7 cellular contexts compared by ENCODE assay signal in genomic region chr2:240250985-240251847, GRCh38.
DNase-seq lines count a peak whose midpoint lies in the region; ATAC-seq and TF ChIP-seq lines count a peak whose summit lies in the region.

No MANE protein-coding gene starts in this region.

- H3K27ac Mint-ChIP-seq in chondrocyte (ENCODE audit: unreplicated experiment) = peak overlapping the region; percentile 64
- no peak overlapping the region for H3K27ac Mint-ChIP-seq in effector memory CD8-positive, alpha-beta T cell

- no peak for ATAC-seq in effector memory CD8-positive, alpha-beta T cell (replicated peaks)
- ATAC-seq in GM21423 (IDR thresholded peaks at IDR 0.05; ENCODE audit: unreplicated experiment) = no peak

- H3K9me3 Mint-ChIP-seq in chondrocyte (ENCODE audit: low read depth) = no peaks in the 10 kb centered on the region
- H3K9me3 Mint-ChIP-seq in effector memory CD8-positive, alpha-beta T cell = peaks cover 0 to 2% of the 10 kb centered on the region in 2 donors

- H3K36me3 Mint-ChIP-seq in chondrocyte (ENCODE audit: low read depth) = no peaks in the 10 kb centered on the region
- H3K36me3 Mint-ChIP-seq in effector memory CD8-positive, alpha-beta T cell (ENCODE audit: insufficient read depth) = no peaks in the 10 kb centered on the region

- H3K4me1 Mint-ChIP-seq in chondrocyte (ENCODE audit: low read depth) = peaks cover 33% of the 10 kb centered on the region
- H3K4me1 Mint-ChIP-seq in effector memory CD8-positive, alpha-beta T cell (ENCODE audit: low read depth in 2 of 2) = peaks cover 0 to 2% of the 10 kb centered on the region in 2 donors

- CTCF ChIA-PET in GM10248 (lab: Yijun Ruan, JAX) = no interaction called here

- TF ChIP-seq CTCF in GM10248 (IDR thresholded peaks at IDR 0.05; ENCODE audit: control extremely low read depth, extremely low read depth, low read depth, missing control alignments) (no peak), chondrocyte (IDR thresholded peaks at IDR 0.05) (no peak)

- no peak overlapping the region for H3K4me3 Mint-ChIP-seq in chondrocyte (ENCODE audit: unreplicated experiment)
- no peak overlapping the region for H3K4me3 Mint-ChIP-seq in effector memory CD8-positive, alpha-beta T cell

- POLR2A ChIA-PET in GM10248 (lab: Yijun Ruan, JAX) = no interaction called here

- DNase-seq in GM10248 (ENCODE audit: extremely low spot score) (peak; percentile 64), NOMO-1 (lab: John Stamatoyannopoulos, UW; ENCODE audit: unreplicated experiment in 2 of 2) (peak; percentile 48 to 69), chondrocyte (ENCODE audit: low spot score) (peak; percentile 92), left kidney (ENCODE audit: low read depth, low spot score) (peak; percentile 87)
- peak; percentile 32 for DNase-seq in stimulated activated CD8-positive, alpha-beta memory T cell treated with anti-CD3 and anti-CD28 coated beads, Interleukin-4, amount 100 ng/mL, for 48 hours
- no peak for DNase-seq in effector memory CD8-positive, alpha-beta T cell

- H3K27me3 Mint-ChIP-seq in chondrocyte (ENCODE audit: low read depth) = no peaks in the 10 kb centered on the region
- H3K27me3 Mint-ChIP-seq in effector memory CD8-positive, alpha-beta T cell = peaks cover 17 to 82% of the 10 kb centered on the region in 2 donors

Comparison
In these comparisons a context has a peak if more than half of its experiments do, and no peak if none do; other contexts are left out.
1. DNase-seq: peak in GM10248 (single experiment), NOMO-1 (2 of 2), chondrocyte (single experiment), left kidney (single experiment) and stimulated activated CD8-positive, alpha-beta memory T cell treated with anti-CD3 and anti-CD28 coated beads, Interleukin-4, amount 100 ng/mL, for 48 hours (single experiment); none in effector memory CD8-positive, alpha-beta T cell (0 of 3).